Comparison of ENCODE assay signal across 9 cellular contexts in the genomic region with DNA sequence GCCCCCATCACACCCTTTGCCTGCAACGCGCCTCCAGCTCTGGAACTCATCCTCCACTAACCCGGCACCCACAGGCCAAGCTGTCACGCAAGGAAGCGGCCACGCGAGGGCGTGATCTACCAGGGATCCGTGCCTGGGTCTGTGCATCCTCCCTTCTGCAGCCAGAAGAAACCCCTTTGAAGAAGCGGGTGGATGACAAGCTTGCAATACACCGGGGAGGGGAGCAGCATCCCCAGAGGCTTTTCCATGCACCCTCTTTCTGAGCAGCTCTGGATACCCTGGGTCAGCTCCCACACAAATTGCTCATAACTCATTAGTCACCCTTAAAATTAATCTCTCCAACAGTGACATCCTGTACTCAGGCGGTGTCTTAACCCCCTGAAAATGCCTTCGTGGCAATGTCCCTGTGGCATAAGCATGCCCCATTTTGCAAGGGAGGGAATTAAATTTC. TPM values are rescaled to one million over a fixed set of nuclear protein-coding genes. Genes with fewer than 3 reads are reported as not detected.
DNase-seq lines count a peak whose midpoint lies in the region; ATAC-seq and TF ChIP-seq lines count a peak whose summit lies in the region.
"Had no signal": no experiment of that assay in that cellular context is flagged by ENCODE, and none has a peak within 500 bp of the region (broad histone marks: within the 10 kb centered on the region; RNA-seq: fewer than 3 reads in every experiment).

No MANE protein-coding gene starts in this region.

- H3K4me3 ChIP-seq in sigmoid colon: no peak overlapping the region

- H3K9me3 Mint-ChIP-seq in activated naive CD8-positive, alpha-beta T cell treated with anti-CD3 and anti-CD28 coated beads for 36 hours: no peaks in the 10 kb centered on the region
- H3K9me3 Mint-ChIP-seq: dendritic cell treated with granulocyte-macrophage colony-stimulating factor and Interleukin-4, amounts not matched to agents 40 ng/mL and 50 ng/mL, for 4 days had no signal

- intact Hi-C loops in left ventricle myocardium superior (cut with micrococcal nuclease) (no loop called here), sigmoid colon (cut with DNase I) (loop anchor here (1.0 kb wide), 1 partner anchor 374 kb away; no protein-coding TSS in a partner anchor)

- TF ChIP-seq CTCF in sigmoid colon (IDR thresholded peaks at IDR 0.05): peak; percentile 37 to 60 (median 43)

- no peak overlapping the region for H3K4me3 Mint-ChIP-seq in activated naive CD8-positive, alpha-beta T cell treated with anti-CD3 and anti-CD28 coated beads for 36 hours
- H3K4me3 Mint-ChIP-seq: dendritic cell treated with granulocyte-macrophage colony-stimulating factor and Interleukin-4, amounts not matched to agents 40 ng/mL and 50 ng/mL, for 4 days had no signal

- no peak overlapping the region for H3K27ac ChIP-seq in sigmoid colon

- no peak for TF ChIP-seq POLR2A in sigmoid colon (IDR thresholded peaks at IDR 0.05)

- H3K4me1 Mint-ChIP-seq in activated naive CD8-positive, alpha-beta T cell treated with anti-CD3 and anti-CD28 coated beads for 36 hours: peaks cover 2% of the 10 kb centered on the region

- peak; percentile 60 for DNase-seq in G401 (ENCODE audit: low spot score)
- peak; percentile 70 for DNase-seq in KBM-7
- DNase-seq in T follicular helper cell (ENCODE audit: low read depth): peak; percentile 69
- peak; percentile 76 for DNase-seq in activated naive CD8-positive, alpha-beta T cell treated with anti-CD3 and anti-CD28 coated beads for 36 hours
- DNase-seq in left ventricle myocardium superior: peak; percentile 80
- DNase-seq in sigmoid colon: peak; percentile 80

- 20 to 22% methylated on average over 13 of the region's 13 CpGs for WGBS in sigmoid colon, 2 donors

- no peaks in the 10 kb centered on the region for H3K4me1 ChIP-seq in sigmoid colon

- no peaks in the 10 kb centered on the region for H3K9me3 ChIP-seq in sigmoid colon

- in situ Hi-C loops in G401 (cut with HindIII; ENCODE audit: low sequenced_read_pairs): no loop called here
- in situ Hi-C loops in KBM-7 (cut with MboI; ENCODE audit: low pct_unique_long_range_greater_than_20kb, low sequenced_read_pairs): loop anchor here (25.0 kb wide), 2 partner anchors 377 to 552 kb away; a partner anchor contains a TSS

- TF ChIP-seq EP300 in sigmoid colon (IDR thresholded peaks at IDR 0.05): no peak

- H3K27me3 ChIP-seq in sigmoid colon: no peaks in the 10 kb centered on the region

- no peaks in the 10 kb centered on the region for H3K36me3 Mint-ChIP-seq in activated naive CD8-positive, alpha-beta T cell treated with anti-CD3 and anti-CD28 coated beads for 36 hours

- H3K27ac Mint-ChIP-seq in activated naive CD8-positive, alpha-beta T cell treated with anti-CD3 and anti-CD28 coated beads for 36 hours: no peak overlapping the region
- H3K27ac Mint-ChIP-seq: dendritic cell treated with granulocyte-macrophage colony-stimulating factor and Interleukin-4, amounts not matched to agents 40 ng/mL and 50 ng/mL, for 4 days had no signal

- no peaks in the 10 kb centered on the region for H3K36me3 ChIP-seq in sigmoid colon

- ATAC-seq in left ventricle myocardium superior (peak; percentile 84), HG02870 (IDR thresholded peaks at IDR 0.05; ENCODE audit: unreplicated experiment) (no peak), HG02571 (IDR thresholded peaks at IDR 0.05; ENCODE audit: unreplicated experiment) (no peak)

- no peaks in the 10 kb centered on the region for H3K27me3 Mint-ChIP-seq in activated naive CD8-positive, alpha-beta T cell treated with anti-CD3 and anti-CD28 coated beads for 36 hours

RNA-seq across cellular contexts. Expression of a gene that starts 47.6 kb away (rescaled TPM):
- total RNA-seq in G401 (2014; rRNA removed; shearing (Covaris generic)): 3.1 and 19.1 TPM in 2 replicates
- 10 to 100 TPM; 42.6 to 45.4 TPM for total RNA-seq in activated naive CD8-positive, alpha-beta T cell treated with anti-CD3 and anti-CD28 coated beads for 36 hours
- total RNA-seq in left ventricle myocardium superior (23.7 TPM), sigmoid colon (10 to 100 TPM; 23.5 to 41.3 (median 31.3) TPM)
- polyA plus RNA-seq in sigmoid colon: 10 to 100 TPM; 25.8 to 40.2 (median 36.8) TPM
